Comparison of ENCODE assay signal across 27 cellular contexts in the genomic region with DNA sequence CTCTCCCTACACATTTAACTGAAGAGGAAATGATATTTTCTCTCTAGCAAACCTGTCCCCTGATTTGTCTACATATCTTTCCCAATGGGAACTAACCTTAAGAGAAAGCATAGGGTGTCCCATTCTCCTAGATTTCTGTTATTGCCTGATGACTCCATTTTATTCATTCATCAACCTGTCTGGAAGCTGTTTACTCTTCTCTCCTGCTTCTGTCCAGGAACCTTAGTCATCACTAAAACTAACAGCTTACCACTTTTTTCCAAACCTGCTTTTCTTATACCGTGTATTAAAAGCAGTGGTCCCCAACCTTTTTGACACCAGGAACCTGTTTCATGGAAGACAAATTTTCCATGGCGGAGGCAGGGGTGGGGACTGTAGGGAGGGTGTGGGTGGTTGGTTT.
"Had no signal": no experiment of that assay in that cellular context is flagged by ENCODE, and none has a peak within 500 bp of the region (broad histone marks: within the 10 kb centered on the region; RNA-seq: fewer than 3 reads in every experiment).

No MANE protein-coding gene starts in this region.

- H3K27ac Mint-ChIP-seq: dendritic cell treated with granulocyte-macrophage colony-stimulating factor and Interleukin-4, amounts not matched to agents 40 ng/mL and 50 ng/mL, for 4 days; endodermal cell; mesothelial cell of epicardium; naive B cell had no signal

- H3K9me3 Mint-ChIP-seq: dendritic cell treated with granulocyte-macrophage colony-stimulating factor and Interleukin-4, amounts not matched to agents 40 ng/mL and 50 ng/mL, for 4 days; endodermal cell had no signal

- ATAC-seq: esophagus mucosa, gastrocnemius medialis, heart right ventricle, left cardiac atrium, left lung, left ventricle myocardium superior, lower lobe of right lung, mucosa of descending colon had no signal

- H3K27me3 ChIP-seq: colonic mucosa, esophagus squamous epithelium, gastrocnemius medialis, heart right ventricle, left lung had no signal

- H3K4me3 Mint-ChIP-seq: dendritic cell treated with granulocyte-macrophage colony-stimulating factor and Interleukin-4, amounts not matched to agents 40 ng/mL and 50 ng/mL, for 4 days; endodermal cell; mesothelial cell of epicardium; naive B cell had no signal

- H3K4me1 ChIP-seq: colonic mucosa, esophagus squamous epithelium, gastrocnemius medialis, heart right ventricle, left lung, lower lobe of right lung had no signal

- H3K4me3 ChIP-seq: colonic mucosa, esophagus squamous epithelium, gastrocnemius medialis, heart right ventricle, left lung, lower lobe of right lung, mucosa of descending colon had no signal

- H3K4me1 Mint-ChIP-seq: endodermal cell, mesothelial cell of epicardium, naive B cell had no signal

- DNase-seq: colonic mucosa; cortex of kidney; effector memory CD4-positive, alpha-beta T cell; endodermal cell; erythroblast; esophagus squamous epithelium; foreskin fibroblast; foreskin melanocyte; gastrocnemius medialis; glutamatergic neuron; head of caudate nucleus; heart right ventricle; hippocampal formation; left cardiac atrium; left lung; left ventricle myocardium superior; lower lobe of right lung; mesenchymal stem cell; mucosa of descending colon; naive B cell had no signal

- FAIRE-seq: endometrium, islet of Langerhans, keratinocyte had no signal

- H3K9me3 ChIP-seq: colonic mucosa, esophagus squamous epithelium, gastrocnemius medialis, heart right ventricle, left lung, lower lobe of right lung, mucosa of descending colon had no signal

- H3K27me3 Mint-ChIP-seq: dendritic cell treated with granulocyte-macrophage colony-stimulating factor and Interleukin-4, amounts not matched to agents 40 ng/mL and 50 ng/mL, for 4 days; naive B cell had no signal

- H3K27ac ChIP-seq: colonic mucosa, epithelial cell of prostate, esophagus squamous epithelium, gastrocnemius medialis, heart right ventricle, left lung, lower lobe of right lung had no signal

- H3K36me3 ChIP-seq: colonic mucosa, esophagus squamous epithelium, gastrocnemius medialis, heart right ventricle, left lung, lower lobe of right lung had no signal

- H3K36me3 Mint-ChIP-seq: mesothelial cell of epicardium, naive B cell had no signal
